ENCODE assay signal across 21 cellular contexts in the genomic region with DNA sequence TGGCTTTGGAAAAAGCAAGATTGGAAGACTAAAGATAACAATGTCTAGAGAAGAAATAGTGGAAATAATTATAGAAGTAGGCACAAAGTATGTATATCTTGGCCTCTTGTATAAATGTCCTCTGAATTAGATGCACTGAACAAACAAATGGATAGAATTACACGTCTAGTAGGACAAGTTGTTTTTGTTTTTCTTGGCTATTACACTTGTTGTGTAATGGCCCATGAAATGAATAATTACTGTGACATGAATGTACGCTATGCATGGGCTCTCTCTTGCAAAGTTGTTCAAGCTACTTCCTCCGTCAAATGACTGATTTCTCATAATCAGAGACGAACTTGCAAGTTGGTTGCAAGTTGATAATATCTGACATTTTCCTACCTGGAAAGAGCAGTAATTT.
A peak's percentile ranks its signal among the peaks of the same experiment; 100 is the strongest.
DNase-seq lines count a peak whose midpoint lies in the region; ATAC-seq and TF ChIP-seq lines count a peak whose summit lies in the region.
"Had no signal": no experiment of that assay in that cellular context is flagged by ENCODE, and none has a peak within 500 bp of the region (broad histone marks: within the 10 kb centered on the region; RNA-seq: fewer than 3 reads in every experiment).

No MANE protein-coding gene starts in this region.

- no peak overlapping the region for H2AFZ ChIP-seq in fibroblast of lung (ENCODE audit: low read length)

- H3K9ac ChIP-seq in fibroblast of lung (ENCODE audit: insufficient read depth, low read length), result no peak overlapping the region

- H3K9me3 ChIP-seq in breast epithelium, result no peaks in the 10 kb centered on the region
- H3K9me3 ChIP-seq in fibroblast of lung (ENCODE audit: control insufficient read depth, insufficient read depth, low read depth, low read length), result no peaks in the 10 kb centered on the region
- H3K9me3 ChIP-seq: A549, heart left ventricle, prostate gland had no signal

- H3K79me2 ChIP-seq in fibroblast of lung (ENCODE audit: control insufficient read depth, insufficient read depth, low read length), result no peaks in the 10 kb centered on the region

- no peak for TF ChIP-seq CTCF in MCF 10A (IDR thresholded peaks at IDR 0.05; ENCODE audit: unreplicated experiment)
- TF ChIP-seq CTCF in breast epithelium (IDR thresholded peaks at IDR 0.05), result no peak
- TF ChIP-seq CTCF in fibroblast of lung (conservative IDR thresholded peaks at IDR 0.05 in 1 of 2, IDR thresholded peaks at IDR 0.05 in 1 of 2; ENCODE audit: low read depth in 1 of 2, low read length in 2 of 2), result no peak
- TF ChIP-seq CTCF in foreskin keratinocyte (conservative IDR thresholded peaks at IDR 0.05), result no peak

- CTCF ChIA-PET in MCF 10A (lab: Yijun Ruan, JAX), result interaction anchor here (0.5 to 1.9 kb wide), 8 partner anchors 13 to 397 kb away, joined by 3 to 13 read pairs (median 4); no protein-coding TSS in a partner anchor

- no peaks in the 10 kb centered on the region for H3K36me3 Mint-ChIP-seq in MCF 10A (ENCODE audit: insufficient read depth, unreplicated experiment)

- no peaks in the 10 kb centered on the region for H4K20me1 ChIP-seq in fibroblast of lung (ENCODE audit: control insufficient read depth, extremely low read depth, insufficient read depth, low read length)

- H3K4me1 ChIP-seq in breast epithelium (no peaks in the 10 kb centered on the region), fibroblast of lung (ENCODE audit: control insufficient read depth, extremely low read depth, insufficient read depth, low read length) (no peaks in the 10 kb centered on the region), foreskin keratinocyte (no peaks in the 10 kb centered on the region)
- H3K4me1 ChIP-seq: A549, prostate gland had no signal

- H3K4me3 ChIP-seq in breast epithelium (no peak overlapping the region), fibroblast of lung (replicated peaks in 1 of 4; ENCODE audit: control extremely low read depth in 1 of 4, insufficient read depth in 1 of 4, low read depth in 3 of 4, low read length in 4 of 4) (no peak overlapping the region)
- H3K4me3 ChIP-seq: A549, heart left ventricle, prostate gland had no signal

- no peak for TF ChIP-seq POLR2A in breast epithelium (IDR thresholded peaks at IDR 0.05)

- BruUV-seq in MCF 10A (replicated peaks; lab: Mats Ljungman, UMichigan), result no TSS peak

- H3K9me3 Mint-ChIP-seq in MCF 10A (ENCODE audit: unreplicated experiment), result no peaks in the 10 kb centered on the region
- H3K9me3 Mint-ChIP-seq: activated CD4-positive, alpha-beta T cell treated with anti-CD3 and anti-CD28 coated beads, Interleukin-2, amount 10 ng/mL, durations not matched to agents 7 days and 5 days; dendritic cell treated with granulocyte-macrophage colony-stimulating factor and Interleukin-4, amounts not matched to agents 40 ng/mL and 50 ng/mL, for 4 days; H9; nephron progenitor cell had no signal

- H3K27ac Mint-ChIP-seq in MCF 10A (ENCODE audit: low read depth, unreplicated experiment), result peak overlapping the region; percentile 18
- H3K27ac Mint-ChIP-seq: activated CD4-positive, alpha-beta T cell treated with anti-CD3 and anti-CD28 coated beads, Interleukin-2, amount 10 ng/mL, durations not matched to agents 7 days and 5 days; dendritic cell treated with granulocyte-macrophage colony-stimulating factor and Interleukin-4, amounts not matched to agents 40 ng/mL and 50 ng/mL, for 4 days; H9; nephron progenitor cell had no signal

- peaks cover 31% of the 10 kb centered on the region for H3K4me1 Mint-ChIP-seq in MCF 10A (ENCODE audit: insufficient read depth, unreplicated experiment)
- H3K4me1 Mint-ChIP-seq: activated CD4-positive, alpha-beta T cell treated with anti-CD3 and anti-CD28 coated beads, Interleukin-2, amount 10 ng/mL, durations not matched to agents 7 days and 5 days; H9 had no signal

- H3K27ac ChIP-seq in breast epithelium, result no peak overlapping the region
- no peak overlapping the region for H3K27ac ChIP-seq in fibroblast of lung (ENCODE audit: insufficient read depth, low read length)
- no peak overlapping the region for H3K27ac ChIP-seq in foreskin keratinocyte
- H3K27ac ChIP-seq: A549, epithelial cell of prostate, heart left ventricle, prostate gland had no signal

- no peak overlapping the region for H3K4me3 Mint-ChIP-seq in MCF 10A (ENCODE audit: unreplicated experiment)
- H3K4me3 Mint-ChIP-seq: activated CD4-positive, alpha-beta T cell treated with anti-CD3 and anti-CD28 coated beads, Interleukin-2, amount 10 ng/mL, durations not matched to agents 7 days and 5 days; dendritic cell treated with granulocyte-macrophage colony-stimulating factor and Interleukin-4, amounts not matched to agents 40 ng/mL and 50 ng/mL, for 4 days; H9; nephron progenitor cell had no signal

- no peak overlapping the region for H3K4me2 ChIP-seq in fibroblast of lung (ENCODE audit: extremely low read depth, insufficient read depth, low read length)
- H3K4me2 ChIP-seq: A549 had no signal

- ATAC-seq in foreskin keratinocyte, result no peak
- ATAC-seq in HG02610 (IDR thresholded peaks at IDR 0.05; ENCODE audit: unreplicated experiment), result no peak
- ATAC-seq: A549 had no signal

- H3K27me3 Mint-ChIP-seq in MCF 10A (ENCODE audit: insufficient read depth, unreplicated experiment), result no peaks in the 10 kb centered on the region
- H3K27me3 Mint-ChIP-seq: activated CD4-positive, alpha-beta T cell treated with anti-CD3 and anti-CD28 coated beads, Interleukin-2, amount 10 ng/mL, durations not matched to agents 7 days and 5 days; dendritic cell treated with granulocyte-macrophage colony-stimulating factor and Interleukin-4, amounts not matched to agents 40 ng/mL and 50 ng/mL, for 4 days had no signal

- DNase-seq in MCF 10A (ENCODE audit: unreplicated experiment) (peak; percentile 79), breast epithelium (ENCODE audit: low spot score in 2 of 2) (no peak), NCI-H510A treated with DMSO at 0.1 percent for 48 hours (lab: John Stamatoyannopoulos, UW) (peak; percentile 94), fibroblast of lung (ENCODE audit: low read depth in 2 of 2) (peak; percentile 64), A172 (ENCODE audit: low spot score) (no peak), foreskin keratinocyte (no peak)
- DNase-seq in activated naive CD4-positive, alpha-beta T cell treated with anti-CD3 and anti-CD28 coated beads, Interleukin-2, amount 50 U/mL, for 16 hours, result no peak
- DNase-seq: activated CD4-positive, alpha-beta T cell treated with anti-CD3 and anti-CD28 coated beads, Interleukin-2, amount 10 ng/mL, durations not matched to agents 7 days and 5 days; aorta; H9; heart left ventricle; NCI-H1694 treated with DMSO at 0.1 percent for 48 hours; nephron progenitor cell; stimulated activated CD4-positive, alpha-beta T cell treated with anti-CD3 and anti-CD28 coated beads, Interleukin-15, amount 100 ng/mL, for 24 hours; stimulated activated naive CD4-positive, alpha-beta T cell; trophoblast cell had no signal

- POLR2A ChIA-PET in MCF 10A (lab: Yijun Ruan, JAX), result interaction anchor here (0.6 to 1.2 kb wide), 2 partner anchors 113 to 1829 kb away, joined by 3 read pairs; no protein-coding TSS in a partner anchor

- H3K36me3 ChIP-seq in breast epithelium, result no peaks in the 10 kb centered on the region
- H3K36me3 ChIP-seq in fibroblast of lung (ENCODE audit: control insufficient read depth, insufficient read depth, low read length), result no peaks in the 10 kb centered on the region
- H3K36me3 ChIP-seq: heart left ventricle, prostate gland had no signal

- intact Hi-C loops in MCF 10A (cut with micrococcal nuclease), result loop anchor here (1.0 kb wide), 1 partner anchor 349 kb away; no protein-coding TSS in a partner anchor
- intact Hi-C loops in breast epithelium (cut with DNase I; ENCODE audit: low total_unique reads), result no loop called here

- no peaks in the 10 kb centered on the region for H3K27me3 ChIP-seq in breast epithelium
- H3K27me3 ChIP-seq in fibroblast of lung (ENCODE audit: control insufficient read depth, insufficient read depth, low read length), result no peaks in the 10 kb centered on the region
- no peaks in the 10 kb centered on the region for H3K27me3 ChIP-seq in foreskin keratinocyte
- H3K27me3 ChIP-seq: heart left ventricle had no signal

Comparison
In these comparisons a context has a peak if more than half of its experiments do, and no peak if none do; other contexts are left out.
1. DNase-seq: peak in MCF 10A (single experiment), NCI-H510A treated with DMSO at 0.1 percent for 48 hours (single experiment) and fibroblast of lung (2 of 2); none in breast epithelium (0 of 2), A172 (single experiment), foreskin keratinocyte (0 of 2) and activated naive CD4-positive, alpha-beta T cell treated with anti-CD3 and anti-CD28 coated beads, Interleukin-2, amount 50 U/mL, for 16 hours (single experiment).